18 cellular contexts compared by ENCODE assay signal in genomic region chr11:76250520-76251222, GRCh38. TPM values are rescaled to one million over a fixed set of nuclear protein-coding genes. Genes with fewer than 3 reads are reported as not detected.
"Had no signal": no experiment of that assay in that cellular context is flagged by ENCODE, and none has a peak within 500 bp of the region (broad histone marks: within the 10 kb centered on the region; RNA-seq: fewer than 3 reads in every experiment).

No MANE protein-coding gene starts in this region.

- H3K36me3 ChIP-seq: ascending aorta, gastroesophageal sphincter, heart right ventricle, lower lobe of right lung, neural progenitor cell, ovary, sigmoid colon, spleen had no signal

- H3K27ac Mint-ChIP-seq: effector memory CD8-positive, alpha-beta T cell; naive B cell; T-helper 2 cell treated with Interferon-gamma antibody and Interleukin-4, amounts not matched to agents 5 μg/mL and 100 μg/mL, for 36 hours had no signal

- H3K4me1 ChIP-seq: ascending aorta, lower lobe of right lung, neural progenitor cell, sigmoid colon had no signal

- H3K9me3 ChIP-seq: ascending aorta, gastroesophageal sphincter, lower lobe of right lung, sigmoid colon had no signal

- H3K27ac ChIP-seq: ascending aorta, epithelial cell of prostate, gastroesophageal sphincter, heart right ventricle, lower lobe of right lung, neural progenitor cell, ovary, sigmoid colon had no signal

- H3K4me1 Mint-ChIP-seq: naive B cell had no signal

- H2AFZ ChIP-seq: neural progenitor cell had no signal

- H3K27me3 ChIP-seq: ascending aorta, gastroesophageal sphincter, neural progenitor cell, ovary, sigmoid colon had no signal

- H3K4me2 ChIP-seq: neural progenitor cell had no signal

- H3K9ac ChIP-seq: neural progenitor cell had no signal

- H3K4me3 Mint-ChIP-seq: effector memory CD8-positive, alpha-beta T cell; neural progenitor cell; T-helper 2 cell treated with Interferon-gamma antibody and Interleukin-4, amounts not matched to agents 5 μg/mL and 100 μg/mL, for 36 hours had no signal

- H3K36me3 Mint-ChIP-seq: neural progenitor cell had no signal

- ATAC-seq: activated CD4-positive, CD25-positive, alpha-beta regulatory T cell treated with anti-CD3 and anti-CD28 coated beads, Interleukin-2, amount 50 U/mL, for 24 hours; effector memory CD8-positive, alpha-beta T cell had no signal

- H3K4me3 ChIP-seq: ascending aorta, gastroesophageal sphincter, heart right ventricle, lower lobe of right lung, neural progenitor cell, ovary, sigmoid colon, spleen had no signal

- DNase-seq: activated CD4-positive, alpha-beta T cell treated with anti-CD3 and anti-CD28 coated beads, Interleukin-2, amount 50 U/mL, for 1 hour; activated CD8-positive, alpha-beta memory T cell treated with anti-CD3 and anti-CD28 coated beads for 24 hours; activated naive CD4-positive, alpha-beta T cell; dermis blood vessel endothelial cell; effector memory CD8-positive, alpha-beta T cell; heart right ventricle; left cardiac atrium; lower lobe of right lung; naive B cell; ovary; sigmoid colon; spleen had no signal

- H3K9me3 Mint-ChIP-seq: effector memory CD8-positive, alpha-beta T cell; neural progenitor cell had no signal

RNA-seq across cellular contexts. Expression of gene WNT11, which starts 44.4 kb away (rescaled TPM):
- total RNA-seq: dermis blood vessel endothelial cell had no signal
